1 cellular context compared by ENCODE assay signal in genomic region chr1:17460265-17460664, GRCh38.
TF ChIP-seq lines count a peak whose summit lies in the region.

No MANE protein-coding gene starts in this region.

TF ChIP-seq in GM23338, 12 proteins besides CTCF, POLR2A, EP300 and RAD21 (continued from another document):
- TF ChIP-seq REST (IDR thresholded peaks at IDR 0.05; ENCODE audit: unreplicated experiment) (no peak), ETS1 (IDR thresholded peaks at IDR 0.05) (no peak), CREB1 (CRISPR knock-in tag; IDR thresholded peaks at IDR 0.05; ENCODE audit: low read depth) (no peak), NANOG (IDR thresholded peaks at IDR 0.05; ENCODE audit: borderline replicate concordance) (no peak)
